26 cellular contexts compared by ENCODE assay signal in genomic region chr1:203700901-203701300, GRCh38.
DNase-seq lines count a peak whose midpoint lies in the region; ATAC-seq and TF ChIP-seq lines count a peak whose summit lies in the region.
"Had no signal": no experiment of that assay in that cellular context is flagged by ENCODE, and none has a peak within 500 bp of the region (broad histone marks: within the 10 kb centered on the region; RNA-seq: fewer than 3 reads in every experiment).

No MANE protein-coding gene starts in this region.

- POLR2A ChIA-PET in activated CD4-positive, alpha-beta T cell treated with anti-CD3 and anti-CD28 coated beads for 36 hours (lab: Charles Lee), result no interaction called here

- H3K27me3 ChIP-seq in gastroesophageal sphincter (no peaks in the 10 kb centered on the region), breast epithelium (no peaks in the 10 kb centered on the region)
- H3K27me3 ChIP-seq: right lobe of liver had no signal

- peaks cover 0 to 82% of the 10 kb centered on the region in 2 donors for H3K36me3 ChIP-seq in gastroesophageal sphincter
- H3K36me3 ChIP-seq in breast epithelium, result no peaks in the 10 kb centered on the region

- no peaks in the 10 kb centered on the region for H3K9me3 Mint-ChIP-seq in activated CD4-positive, alpha-beta T cell treated with anti-CD3 and anti-CD28 coated beads for 36 hours (ENCODE audit: low read depth)
- no peaks in the 10 kb centered on the region for H3K9me3 Mint-ChIP-seq in HFFc6
- no peaks in the 10 kb centered on the region for H3K9me3 Mint-ChIP-seq in stimulated activated effector memory CD8-positive, alpha-beta T cell treated with anti-CD3 and anti-CD28 coated beads, Interleukin-12 subunit alpha, Interleukin-12 subunit beta, amount 100 ng/mL, for 72 hours
- H3K9me3 Mint-ChIP-seq: WTC11 had no signal

- H3K9me3 ChIP-seq in gastroesophageal sphincter (no peaks in the 10 kb centered on the region), T-helper 17 cell (ENCODE audit: control insufficient read depth, low read length, poor library complexity, severe bottlenecking) (no peaks in the 10 kb centered on the region), breast epithelium (no peaks in the 10 kb centered on the region)
- H3K9me3 ChIP-seq: lower lobe of right lung, mucosa of descending colon, right lobe of liver had no signal

- no peaks in the 10 kb centered on the region for H3K27me3 Mint-ChIP-seq in activated CD4-positive, alpha-beta T cell treated with anti-CD3 and anti-CD28 coated beads for 36 hours
- peaks cover 6% of the 10 kb centered on the region for H3K27me3 Mint-ChIP-seq in HFFc6 (ENCODE audit: insufficient read depth)
- H3K27me3 Mint-ChIP-seq in T-helper 17 cell, result no peaks in the 10 kb centered on the region

- H3K4me3 ChIP-seq in gastroesophageal sphincter (no peak overlapping the region), breast epithelium (no peak overlapping the region)
- H3K4me3 ChIP-seq: GM23248, lower lobe of right lung, mucosa of descending colon, right lobe of liver had no signal

- no peak for TF ChIP-seq POLR2A in gastroesophageal sphincter (IDR thresholded peaks at IDR 0.05)
- no peak for TF ChIP-seq POLR2A in breast epithelium (IDR thresholded peaks at IDR 0.05)

- H3K27ac ChIP-seq in gastroesophageal sphincter, result peak overlapping the region; percentile 27 to 89 (median 82)
- peak overlapping the region in 1 of 2 donors; percentile 19 for H3K27ac ChIP-seq in breast epithelium
- H3K27ac ChIP-seq: GM23248, HL-60, lower lobe of right lung, right lobe of liver had no signal

- no peak for ATAC-seq in activated CD4-positive, alpha-beta T cell treated with anti-CD3 and anti-CD28 coated beads for 36 hours
- no peak for ATAC-seq in gastroesophageal sphincter
- no peak for ATAC-seq in stimulated activated effector memory CD8-positive, alpha-beta T cell treated with anti-CD3 and anti-CD28 coated beads, Interleukin-12 subunit alpha, Interleukin-12 subunit beta, amount 100 ng/mL, for 72 hours
- ATAC-seq in T-helper 17 cell, result no peak
- ATAC-seq in HG02870 (IDR thresholded peaks at IDR 0.05; ENCODE audit: unreplicated experiment), result no peak
- ATAC-seq: lower lobe of right lung, mucosa of descending colon, WTC11 had no signal

- peaks cover 9% of the 10 kb centered on the region for H3K36me3 Mint-ChIP-seq in activated CD4-positive, alpha-beta T cell treated with anti-CD3 and anti-CD28 coated beads for 36 hours (ENCODE audit: low read depth)
- H3K36me3 Mint-ChIP-seq in HFFc6 (ENCODE audit: low read depth), result peaks cover 47% of the 10 kb centered on the region
- peaks cover 93% of the 10 kb centered on the region for H3K36me3 Mint-ChIP-seq in stimulated activated effector memory CD8-positive, alpha-beta T cell treated with anti-CD3 and anti-CD28 coated beads, Interleukin-12 subunit alpha, Interleukin-12 subunit beta, amount 100 ng/mL, for 72 hours
- H3K36me3 Mint-ChIP-seq in T-helper 17 cell (ENCODE audit: low read depth), result peaks cover 13% of the 10 kb centered on the region

- CTCF ChIA-PET in activated CD4-positive, alpha-beta T cell treated with anti-CD3 and anti-CD28 coated beads for 36 hours (lab: Charles Lee), result interaction anchor here (0.6 to 7.5 kb wide), 32 partner anchors 9 to 433 kb away, joined by 3 to 134 read pairs (median 9); partner anchors contain the start of genes ATP2B4 and OPTC

- H3K4me3 Mint-ChIP-seq in activated CD4-positive, alpha-beta T cell treated with anti-CD3 and anti-CD28 coated beads for 36 hours, result no peak overlapping the region
- H3K4me3 Mint-ChIP-seq in HFFc6 (no peak overlapping the region), T-helper 17 cell (no peak overlapping the region)
- H3K4me3 Mint-ChIP-seq in stimulated activated effector memory CD8-positive, alpha-beta T cell treated with anti-CD3 and anti-CD28 coated beads, Interleukin-12 subunit alpha, Interleukin-12 subunit beta, amount 100 ng/mL, for 72 hours, result no peak overlapping the region
- H3K4me3 Mint-ChIP-seq: WTC11 had no signal

- no peak for TF ChIP-seq EP300 in gastroesophageal sphincter (IDR thresholded peaks at IDR 0.05)

- 45% methylated on average over 4 of the region's 4 CpGs; no CpG with 5 or more reads in 1 of the 2 donors for WGBS in gastroesophageal sphincter (ENCODE audit: low coverage in 1 of 2), 2 donors

- DNase-seq in activated CD4-positive, alpha-beta T cell treated with anti-CD3 and anti-CD28 coated beads for 36 hours, result no peak
- DNase-seq in activated CD4-positive, alpha-beta T cell treated with anti-CD3 and anti-CD28 coated beads, Interleukin-2, amount 50 U/mL, for 4 hours, result no peak
- no peak for DNase-seq in HFFc6
- no peak for DNase-seq in stimulated activated effector memory CD8-positive, alpha-beta T cell treated with anti-CD3 and anti-CD28 coated beads, Interleukin-12 subunit alpha, Interleukin-12 subunit beta, amount 100 ng/mL, for 72 hours (ENCODE audit: low spot score in 2 of 2)
- no peak for DNase-seq in T-helper 17 cell
- DNase-seq in breast epithelium (ENCODE audit: low spot score in 2 of 2), result no peak
- DNase-seq: activated CD4-positive, alpha-beta T cell treated with anti-CD3 and anti-CD28 coated beads, Interleukin-2, amount 50 U/mL, for 48 hours; activated naive CD4-positive, alpha-beta T cell; activated T-cell treated with anti-CD3 and anti-CD28 coated beads, Interleukin-2, amount 50 U/mL, for 1 hour; AML-193; amniotic stem cell; effector CD4-positive, alpha-beta T cell; foreskin melanocyte; GM23248; lower lobe of right lung; mucosa of descending colon; NCI-H1436; NCI-H2081 treated with DMSO at 0.1 percent for 48 hours; NCI-H446 treated with DMSO at 0.1 percent for 48 hours; right lobe of liver; stimulated activated CD4-positive, alpha-beta T cell treated with anti-CD3 and anti-CD28 coated beads, Interleukin-4, amount 100 ng/mL, for 24 hours; stimulated activated naive CD4-positive, alpha-beta T cell had no signal

- intact Hi-C loops in activated CD4-positive, alpha-beta T cell treated with anti-CD3 and anti-CD28 coated beads for 36 hours (cut with DNase I, micrococcal nuclease), result loop anchor here in 1 of 2 experiments (5.0 kb wide), 1 partner anchor 429 kb away; no protein-coding TSS in a partner anchor
- intact Hi-C loops in breast epithelium (cut with DNase I; ENCODE audit: low total_unique reads), result loop anchor here (5.0 kb wide), 1 partner anchor 199 kb away; no protein-coding TSS in a partner anchor

- TF ChIP-seq CTCF in HFFc6 (IDR thresholded peaks at IDR 0.05) (no peak), gastroesophageal sphincter (IDR thresholded peaks at IDR 0.05) (no peak), breast epithelium (IDR thresholded peaks at IDR 0.05) (no peak)

- H3K4me1 ChIP-seq in gastroesophageal sphincter (peaks cover 0 to 69% (median 21%) of the 10 kb centered on the region in 3 donors), breast epithelium (no peaks in the 10 kb centered on the region)
- H3K4me1 ChIP-seq: right lobe of liver had no signal

- H3K4me1 Mint-ChIP-seq in activated CD4-positive, alpha-beta T cell treated with anti-CD3 and anti-CD28 coated beads for 36 hours, result peaks cover 8% of the 10 kb centered on the region
- H3K4me1 Mint-ChIP-seq in HFFc6 (ENCODE audit: low read depth), result peaks cover 26% of the 10 kb centered on the region
- peaks cover 17% of the 10 kb centered on the region for H3K4me1 Mint-ChIP-seq in stimulated activated effector memory CD8-positive, alpha-beta T cell treated with anti-CD3 and anti-CD28 coated beads, Interleukin-12 subunit alpha, Interleukin-12 subunit beta, amount 100 ng/mL, for 72 hours
- peaks cover 23% of the 10 kb centered on the region for H3K4me1 Mint-ChIP-seq in T-helper 17 cell
- H3K4me1 Mint-ChIP-seq: WTC11 had no signal

- H3K27ac Mint-ChIP-seq in activated CD4-positive, alpha-beta T cell treated with anti-CD3 and anti-CD28 coated beads for 36 hours, result peak overlapping the region; percentile 21
- H3K27ac Mint-ChIP-seq in HFFc6, result peak overlapping the region; percentile 29; the same call in 1 of the 2 replicates
- H3K27ac Mint-ChIP-seq in stimulated activated effector memory CD8-positive, alpha-beta T cell treated with anti-CD3 and anti-CD28 coated beads, Interleukin-12 subunit alpha, Interleukin-12 subunit beta, amount 100 ng/mL, for 72 hours, result peak overlapping the region; percentile 70
- H3K27ac Mint-ChIP-seq in T-helper 17 cell, result no peak overlapping the region
- H3K27ac Mint-ChIP-seq: WTC11 had no signal
